Comparison of ENCODE assay signal across 7 cellular contexts in genomic region chr9:71769175-71770165, GRCh38. TPM values are rescaled to one million over a fixed set of nuclear protein-coding genes. Genes with fewer than 3 reads are reported as not detected.
A peak's percentile ranks its signal among the peaks of the same experiment; 100 is the strongest.
DNase-seq lines count a peak whose midpoint lies in the region; ATAC-seq and TF ChIP-seq lines count a peak whose summit lies in the region.

No MANE protein-coding gene starts in this region.

- H3K9me3 ChIP-seq in effector memory CD4-positive, alpha-beta T cell (ENCODE audit: control insufficient read depth, low read length) = no peaks in the 10 kb centered on the region

- peak overlapping the region; percentile 100 for H3K4me2 ChIP-seq in mesendoderm (ENCODE audit: low read length)

- H4K5ac ChIP-seq in mesendoderm (ENCODE audit: low read length) = no peak overlapping the region

- peaks cover 28% of the 10 kb centered on the region for H3K4me1 Mint-ChIP-seq in activated CD8-positive, alpha-beta T cell treated with anti-CD3 and anti-CD28 coated beads for 36 hours (ENCODE audit: low read depth)

- no peaks in the 10 kb centered on the region for H3K36me3 ChIP-seq in effector memory CD4-positive, alpha-beta T cell (ENCODE audit: control insufficient read depth, insufficient read depth, low read length)
- no peaks in the 10 kb centered on the region for H3K36me3 ChIP-seq in mesendoderm (ENCODE audit: control insufficient read depth, insufficient read depth, low read length)

- no peak overlapping the region for H3K23ac ChIP-seq in mesendoderm (ENCODE audit: low read length)

- no peak overlapping the region for H2BK15ac ChIP-seq in mesendoderm (replicated peaks; ENCODE audit: low read depth)

- DNase-seq in NCI-H2171 (lab: John Stamatoyannopoulos, UW) (peak; percentile 50), mesendoderm (peak; percentile 96)
- DNase-seq in activated CD8-positive, alpha-beta T cell treated with anti-CD3 and anti-CD28 coated beads for 36 hours = peak; percentile 81
- DNase-seq in effector memory CD4-positive, alpha-beta T cell = peak; percentile 54 to 71 (median 65)
- peak; percentile 64 to 67 for DNase-seq in stimulated activated CD8-positive, alpha-beta memory T cell treated with anti-CD3 and anti-CD28 coated beads, Interleukin-15, amount 100 ng/mL, for 48 hours (ENCODE audit: low read depth in 2 of 2)

- H3K56ac ChIP-seq in mesendoderm (ENCODE audit: low read length) = peak overlapping the region; percentile 19

- H3K18ac ChIP-seq in mesendoderm (ENCODE audit: low read length) = no peak overlapping the region

- peak; percentile 53 for TF ChIP-seq CTCF in activated CD8-positive, alpha-beta T cell treated with anti-CD3 and anti-CD28 coated beads for 36 hours (IDR thresholded peaks at IDR 0.05)

- H3K4me1 ChIP-seq in effector memory CD4-positive, alpha-beta T cell (ENCODE audit: control insufficient read depth, insufficient read depth, low read length, poor library complexity, severe bottlenecking) = peaks cover 16% of the 10 kb centered on the region
- H3K4me1 ChIP-seq in mesendoderm (ENCODE audit: control insufficient read depth, low read depth, low read length) = peaks cover 8% of the 10 kb centered on the region

- ATAC-seq in GM18505 (IDR thresholded peaks at IDR 0.05; ENCODE audit: unreplicated experiment) (peak; percentile 41), HG02623 (IDR thresholded peaks at IDR 0.05; ENCODE audit: unreplicated experiment) (peak; percentile 26)
- ATAC-seq in activated CD8-positive, alpha-beta T cell treated with anti-CD3 and anti-CD28 coated beads for 36 hours = peak; percentile 35

- no peak overlapping the region for H2BK120ac ChIP-seq in mesendoderm (ENCODE audit: low read depth, low read length)

- peak overlapping the region; percentile 56 for H3K9ac ChIP-seq in mesendoderm (ENCODE audit: low read length)

- peaks cover 21% of the 10 kb centered on the region for H3K36me3 Mint-ChIP-seq in activated CD8-positive, alpha-beta T cell treated with anti-CD3 and anti-CD28 coated beads for 36 hours (ENCODE audit: low read depth)

- peaks cover 6% of the 10 kb centered on the region for H3K79me1 ChIP-seq in mesendoderm (ENCODE audit: low read length)

- intact Hi-C loops in activated CD8-positive, alpha-beta T cell treated with anti-CD3 and anti-CD28 coated beads for 36 hours (cut with micrococcal nuclease) = loop anchor here (1.0 to 10.0 kb wide), 3 partner anchors 37 to 1355 kb away; partner anchors contain the start of gene KLF9

- no peak overlapping the region for H4K8ac ChIP-seq in mesendoderm (ENCODE audit: low read depth, low read length)

- no peaks in the 10 kb centered on the region for H3K27me3 ChIP-seq in effector memory CD4-positive, alpha-beta T cell (replicated peaks; ENCODE audit: control insufficient read depth, insufficient read depth, low read length, poor library complexity, severe bottlenecking)
- no peaks in the 10 kb centered on the region for H3K27me3 ChIP-seq in mesendoderm (ENCODE audit: insufficient read depth, low read length, poor library complexity)

- CTCF ChIA-PET in activated CD8-positive, alpha-beta T cell treated with anti-CD3 and anti-CD28 coated beads for 36 hours (lab: Charles Lee) = interaction anchor here (0.7 to 4.0 kb wide), 16 partner anchors 9 to 484 kb away, joined by 3 to 19 read pairs (median 4); no protein-coding TSS in a partner anchor

- H2BK5ac ChIP-seq in mesendoderm (ENCODE audit: low read length) = no peak overlapping the region

- peak overlapping the region; percentile 60 for H3K4me3 ChIP-seq in effector memory CD4-positive, alpha-beta T cell (ENCODE audit: insufficient read depth, low read depth, low read length, poor library complexity, severe bottlenecking)
- H3K4me3 ChIP-seq in mesendoderm (ENCODE audit: low read length) = peak overlapping the region; percentile 58

- H3K27me3 Mint-ChIP-seq in activated CD8-positive, alpha-beta T cell treated with anti-CD3 and anti-CD28 coated beads for 36 hours = no peaks in the 10 kb centered on the region

- H3K27ac ChIP-seq in effector memory CD4-positive, alpha-beta T cell (ENCODE audit: insufficient read depth, low read length, poor library complexity, severe bottlenecking) = peak overlapping the region; percentile 68
- no peak overlapping the region for H3K27ac ChIP-seq in mesendoderm (ENCODE audit: low read depth, low read length)

- peaks cover 34% of the 10 kb centered on the region for H3K79me2 ChIP-seq in mesendoderm (ENCODE audit: control insufficient read depth, insufficient read depth, low read length)

- WGBS in mesendoderm (ENCODE audit: extremely low coverage, insufficient coverage, low lambda C conversion rate) = no CpG with 5 or more reads among the region's 48 CpGs

- peak overlapping the region; percentile 81 for H3K4me3 Mint-ChIP-seq in activated CD8-positive, alpha-beta T cell treated with anti-CD3 and anti-CD28 coated beads for 36 hours

- H3K9me3 Mint-ChIP-seq in activated CD8-positive, alpha-beta T cell treated with anti-CD3 and anti-CD28 coated beads for 36 hours = no peaks in the 10 kb centered on the region

- POLR2A ChIA-PET in activated CD8-positive, alpha-beta T cell treated with anti-CD3 and anti-CD28 coated beads for 36 hours (lab: Charles Lee) = interaction anchor here (1.5 to 6.2 kb wide), 3 partner anchors 10 to 30 kb away, joined by 3 to 69 read pairs (median 15); no protein-coding TSS in a partner anchor

- H2AK5ac ChIP-seq in mesendoderm (ENCODE audit: low read length) = no peak overlapping the region

- H3K27ac Mint-ChIP-seq in activated CD8-positive, alpha-beta T cell treated with anti-CD3 and anti-CD28 coated beads for 36 hours = peak overlapping the region; percentile 81

- no peak for TF ChIP-seq POLR2A in GM18505 (IDR thresholded peaks at IDR 0.05; ENCODE audit: borderline replicate concordance, extremely low read depth, insufficient read depth, insufficient read length)

- no peak overlapping the region for H3K4ac ChIP-seq in mesendoderm (ENCODE audit: low read depth, low read length)

RNA-seq across cellular contexts. Expression of gene CEMIP2, which starts 1.2 kb away (rescaled TPM):
- 10 to 100 TPM; 58.7 to 63.5 TPM for total RNA-seq in activated CD8-positive, alpha-beta T cell treated with anti-CD3 and anti-CD28 coated beads for 36 hours
- polyA plus RNA-seq in mesendoderm (2013, experiment 1 of 2) = 48.1 TPM
- polyA plus RNA-seq in mesendoderm (2013, experiment 2 of 2) = 48.6 TPM
